ENCODE assay signal across 1 cellular context in the genomic region with DNA sequence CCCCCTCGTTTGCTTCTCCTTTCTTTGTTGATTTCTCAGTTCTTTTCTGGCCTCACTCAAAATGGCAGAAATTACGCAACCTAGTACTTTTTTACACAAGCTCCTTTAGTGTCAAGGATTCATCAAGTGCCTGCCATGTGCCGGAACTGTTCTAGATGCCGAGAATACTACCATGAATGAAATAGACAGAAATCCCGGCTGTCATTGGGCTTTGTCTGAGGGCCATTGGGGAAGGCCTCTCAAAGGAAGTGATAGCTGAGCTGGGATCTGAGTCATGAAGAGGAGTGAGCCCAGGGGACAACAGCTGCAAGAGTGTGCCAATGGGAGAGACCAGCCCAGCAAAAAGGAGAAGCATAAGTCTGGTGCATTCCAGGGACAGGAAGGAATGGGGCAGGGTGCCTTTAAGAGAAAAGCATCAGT.
TF ChIP-seq lines count a peak whose summit lies in the region.

No MANE protein-coding gene starts in this region.

TF ChIP-seq in H1, 55 proteins besides CTCF, POLR2A, EP300 and RAD21 (continued from another document):
- TF ChIP-seq, protein P1, sequence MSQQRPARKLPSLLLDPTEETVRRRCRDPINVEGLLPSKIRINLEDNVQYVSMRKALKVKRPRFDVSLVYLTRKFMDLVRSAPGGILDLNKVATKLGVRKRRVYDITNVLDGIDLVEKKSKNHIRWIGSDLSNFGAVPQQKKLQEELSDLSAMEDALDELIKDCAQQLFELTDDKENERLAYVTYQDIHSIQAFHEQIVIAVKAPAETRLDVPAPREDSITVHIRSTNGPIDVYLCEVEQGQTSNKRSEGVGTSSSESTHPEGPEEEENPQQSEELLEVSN (IDR thresholded peaks at IDR 0.05), result no peak
- TF ChIP-seq, protein P2, sequence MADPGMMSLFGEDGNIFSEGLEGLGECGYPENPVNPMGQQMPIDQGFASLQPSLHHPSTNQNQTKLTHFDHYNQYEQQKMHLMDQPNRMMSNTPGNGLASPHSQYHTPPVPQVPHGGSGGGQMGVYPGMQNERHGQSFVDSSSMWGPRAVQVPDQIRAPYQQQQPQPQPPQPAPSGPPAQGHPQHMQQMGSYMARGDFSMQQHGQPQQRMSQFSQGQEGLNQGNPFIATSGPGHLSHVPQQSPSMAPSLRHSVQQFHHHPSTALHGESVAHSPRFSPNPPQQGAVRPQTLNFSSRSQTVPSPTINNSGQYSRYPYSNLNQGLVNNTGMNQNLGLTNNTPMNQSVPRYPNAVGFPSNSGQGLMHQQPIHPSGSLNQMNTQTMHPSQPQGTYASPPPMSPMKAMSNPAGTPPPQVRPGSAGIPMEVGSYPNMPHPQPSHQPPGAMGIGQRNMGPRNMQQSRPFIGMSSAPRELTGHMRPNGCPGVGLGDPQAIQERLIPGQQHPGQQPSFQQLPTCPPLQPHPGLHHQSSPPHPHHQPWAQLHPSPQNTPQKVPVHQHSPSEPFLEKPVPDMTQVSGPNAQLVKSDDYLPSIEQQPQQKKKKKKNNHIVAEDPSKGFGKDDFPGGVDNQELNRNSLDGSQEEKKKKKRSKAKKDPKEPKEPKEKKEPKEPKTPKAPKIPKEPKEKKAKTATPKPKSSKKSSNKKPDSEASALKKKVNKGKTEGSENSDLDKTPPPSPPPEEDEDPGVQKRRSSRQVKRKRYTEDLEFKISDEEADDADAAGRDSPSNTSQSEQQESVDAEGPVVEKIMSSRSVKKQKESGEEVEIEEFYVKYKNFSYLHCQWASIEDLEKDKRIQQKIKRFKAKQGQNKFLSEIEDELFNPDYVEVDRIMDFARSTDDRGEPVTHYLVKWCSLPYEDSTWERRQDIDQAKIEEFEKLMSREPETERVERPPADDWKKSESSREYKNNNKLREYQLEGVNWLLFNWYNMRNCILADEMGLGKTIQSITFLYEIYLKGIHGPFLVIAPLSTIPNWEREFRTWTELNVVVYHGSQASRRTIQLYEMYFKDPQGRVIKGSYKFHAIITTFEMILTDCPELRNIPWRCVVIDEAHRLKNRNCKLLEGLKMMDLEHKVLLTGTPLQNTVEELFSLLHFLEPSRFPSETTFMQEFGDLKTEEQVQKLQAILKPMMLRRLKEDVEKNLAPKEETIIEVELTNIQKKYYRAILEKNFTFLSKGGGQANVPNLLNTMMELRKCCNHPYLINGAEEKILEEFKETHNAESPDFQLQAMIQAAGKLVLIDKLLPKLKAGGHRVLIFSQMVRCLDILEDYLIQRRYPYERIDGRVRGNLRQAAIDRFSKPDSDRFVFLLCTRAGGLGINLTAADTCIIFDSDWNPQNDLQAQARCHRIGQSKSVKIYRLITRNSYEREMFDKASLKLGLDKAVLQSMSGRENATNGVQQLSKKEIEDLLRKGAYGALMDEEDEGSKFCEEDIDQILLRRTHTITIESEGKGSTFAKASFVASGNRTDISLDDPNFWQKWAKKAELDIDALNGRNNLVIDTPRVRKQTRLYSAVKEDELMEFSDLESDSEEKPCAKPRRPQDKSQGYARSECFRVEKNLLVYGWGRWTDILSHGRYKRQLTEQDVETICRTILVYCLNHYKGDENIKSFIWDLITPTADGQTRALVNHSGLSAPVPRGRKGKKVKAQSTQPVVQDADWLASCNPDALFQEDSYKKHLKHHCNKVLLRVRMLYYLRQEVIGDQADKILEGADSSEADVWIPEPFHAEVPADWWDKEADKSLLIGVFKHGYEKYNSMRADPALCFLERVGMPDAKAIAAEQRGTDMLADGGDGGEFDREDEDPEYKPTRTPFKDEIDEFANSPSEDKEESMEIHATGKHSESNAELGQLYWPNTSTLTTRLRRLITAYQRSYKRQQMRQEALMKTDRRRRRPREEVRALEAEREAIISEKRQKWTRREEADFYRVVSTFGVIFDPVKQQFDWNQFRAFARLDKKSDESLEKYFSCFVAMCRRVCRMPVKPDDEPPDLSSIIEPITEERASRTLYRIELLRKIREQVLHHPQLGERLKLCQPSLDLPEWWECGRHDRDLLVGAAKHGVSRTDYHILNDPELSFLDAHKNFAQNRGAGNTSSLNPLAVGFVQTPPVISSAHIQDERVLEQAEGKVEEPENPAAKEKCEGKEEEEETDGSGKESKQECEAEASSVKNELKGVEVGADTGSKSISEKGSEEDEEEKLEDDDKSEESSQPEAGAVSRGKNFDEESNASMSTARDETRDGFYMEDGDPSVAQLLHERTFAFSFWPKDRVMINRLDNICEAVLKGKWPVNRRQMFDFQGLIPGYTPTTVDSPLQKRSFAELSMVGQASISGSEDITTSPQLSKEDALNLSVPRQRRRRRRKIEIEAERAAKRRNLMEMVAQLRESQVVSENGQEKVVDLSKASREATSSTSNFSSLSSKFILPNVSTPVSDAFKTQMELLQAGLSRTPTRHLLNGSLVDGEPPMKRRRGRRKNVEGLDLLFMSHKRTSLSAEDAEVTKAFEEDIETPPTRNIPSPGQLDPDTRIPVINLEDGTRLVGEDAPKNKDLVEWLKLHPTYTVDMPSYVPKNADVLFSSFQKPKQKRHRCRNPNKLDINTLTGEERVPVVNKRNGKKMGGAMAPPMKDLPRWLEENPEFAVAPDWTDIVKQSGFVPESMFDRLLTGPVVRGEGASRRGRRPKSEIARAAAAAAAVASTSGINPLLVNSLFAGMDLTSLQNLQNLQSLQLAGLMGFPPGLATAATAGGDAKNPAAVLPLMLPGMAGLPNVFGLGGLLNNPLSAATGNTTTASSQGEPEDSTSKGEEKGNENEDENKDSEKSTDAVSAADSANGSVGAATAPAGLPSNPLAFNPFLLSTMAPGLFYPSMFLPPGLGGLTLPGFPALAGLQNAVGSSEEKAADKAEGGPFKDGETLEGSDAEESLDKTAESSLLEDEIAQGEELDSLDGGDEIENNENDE (IDR thresholded peaks at IDR 0.05; ENCODE audit: insufficient replicate concordance, low read length), result no peak
TF ChIP-seq in H1: peak in this region for 1.
